Comparison of ENCODE assay signal across 1 cellular context in genomic region chr6:31782126-31782941, GRCh38.
TF ChIP-seq lines count a peak whose summit lies in the region.

No MANE protein-coding gene starts in this region.

TF ChIP-seq in GM12878, 131 proteins besides CTCF, POLR2A, EP300 and RAD21:
- no peak for TF ChIP-seq NKRF (conservative IDR thresholded peaks at IDR 0.05)
- no peak for TF ChIP-seq EED (IDR thresholded peaks at IDR 0.05; ENCODE audit: low read depth)
- TF ChIP-seq ESRRA (IDR thresholded peaks at IDR 0.05; ENCODE audit: low read length): no peak
- no peak for TF ChIP-seq BHLHE40 (IDR thresholded peaks at IDR 0.05; ENCODE audit: borderline replicate concordance in 1 of 2, low read depth in 2 of 2, low read length in 1 of 2)
- TF ChIP-seq TARDBP (IDR thresholded peaks at IDR 0.05; ENCODE audit: borderline replicate concordance): no peak
- TF ChIP-seq ZNF384 (IDR thresholded peaks at IDR 0.05; ENCODE audit: borderline replicate concordance, low read depth, low read length): no peak
- TF ChIP-seq SIN3A (IDR thresholded peaks at IDR 0.05; ENCODE audit: low read depth, low read length): no peak
- TF ChIP-seq BRCA1 (IDR thresholded peaks at IDR 0.05; ENCODE audit: low read depth, low read length): no peak
- TF ChIP-seq HDGF (IDR thresholded peaks at IDR 0.05): no peak
- TF ChIP-seq NR2F1 (conservative IDR thresholded peaks at IDR 0.05): no peak
